8 cellular contexts compared by ENCODE assay signal in genomic region chr19:27794444-27795042, GRCh38.
DNase-seq lines count a peak whose midpoint lies in the region; ATAC-seq, FAIRE-seq and TF ChIP-seq lines count a peak whose summit lies in the region.

No MANE protein-coding gene starts in this region.

- POLR2A ChIA-PET in SK-N-SH (lab: Yijun Ruan, JAX), result interaction anchor here (0.7 kb wide), 1 partner anchor 220 kb away, joined by 3 read pairs; no protein-coding TSS in a partner anchor

- ATAC-seq in HG02885 (IDR thresholded peaks at IDR 0.05; ENCODE audit: poor library complexity, unreplicated experiment), result peak; percentile 0
- ATAC-seq in GM18858 (IDR thresholded peaks at IDR 0.05; ENCODE audit: unreplicated experiment), result no peak

- H3K4me2 ChIP-seq in SK-N-SH, result peak overlapping the region; percentile 93

- H3K4me3 ChIP-seq in SK-N-SH (ENCODE audit: low read depth in 2 of 2, low read length in 1 of 2), result peak overlapping the region; percentile 93 to 94
- peak overlapping the region; percentile 99 for H3K4me3 ChIP-seq in mucosa of stomach (ENCODE audit: low read length)

- H3K9me3 ChIP-seq in SK-N-SH (no peaks in the 10 kb centered on the region), mucosa of stomach (ENCODE audit: control insufficient read depth, low read length) (no peaks in the 10 kb centered on the region)

- FAIRE-seq in GM12891 (lab: Jason Lieb, UNC), result no peak

- WGBS in SK-N-SH (ENCODE audit: low lambda C conversion rate), result 6% methylated on average over 16 of the region's 18 CpGs

- peaks cover 9% of the 10 kb centered on the region for H3K27me3 Mint-ChIP-seq in endothelial cell (ENCODE audit: unreplicated experiment)

- H3K79me2 ChIP-seq in SK-N-SH (ENCODE audit: insufficient read depth), result peaks cover 82% of the 10 kb centered on the region

- no peaks in the 10 kb centered on the region for H3K9me3 Mint-ChIP-seq in endothelial cell (ENCODE audit: unreplicated experiment)

- H3K36me3 ChIP-seq in SK-N-SH (replicated peaks in 1 of 2; ENCODE audit: control insufficient read depth in 1 of 2, insufficient read depth in 2 of 2, low read length in 1 of 2), result peaks cover 14 to 30% of the 10 kb centered on the region in 2 experiments
- no peaks in the 10 kb centered on the region for H3K36me3 ChIP-seq in mucosa of stomach (ENCODE audit: control insufficient read depth, insufficient read depth, low read length)

- peaks cover 30% of the 10 kb centered on the region for H4K20me1 ChIP-seq in SK-N-SH (ENCODE audit: insufficient read depth)

- DNase-seq in GM12891 (ENCODE audit: insufficient read length, low spot score) (peak; percentile 17), SK-N-SH (no peak), endothelial cell (ENCODE audit: low spot score) (peak; percentile 39), cerebellar cortex (ENCODE audit: low spot score) (no peak), NCI-H1694 treated with DMSO at 0.1 percent for 48 hours (lab: John Stamatoyannopoulos, UW) (no peak)

- TF ChIP-seq EP300 in SK-N-SH (IDR thresholded peaks at IDR 0.05; ENCODE audit: borderline replicate concordance in 1 of 2, low read depth in 1 of 2, low read length in 1 of 2), result no peak

- H3K27ac Mint-ChIP-seq in endothelial cell (ENCODE audit: unreplicated experiment), result no peak overlapping the region

- H3K9ac ChIP-seq in SK-N-SH (peak overlapping the region; percentile 86), mucosa of stomach (ENCODE audit: low read length) (peak overlapping the region; percentile 88)

- peak overlapping the region; percentile 78 to 94; a peak in 3 of 4 replicates for H3K27ac ChIP-seq in SK-N-SH (ENCODE audit: low read depth in 2 of 2, low read length in 1 of 2)

- H3F3A ChIP-seq in SK-N-SH (replicated peaks; ENCODE audit: insufficient read depth), result peaks cover 9% of the 10 kb centered on the region

- CTCF ChIA-PET in SK-N-SH (lab: Yijun Ruan, JAX), result no interaction called here

- H3K9me2 ChIP-seq in SK-N-SH, result no peaks in the 10 kb centered on the region

- H3K4me3 Mint-ChIP-seq in endothelial cell (ENCODE audit: unreplicated experiment), result peak overlapping the region; percentile 99

- TF ChIP-seq CTCF in SK-N-SH (IDR thresholded peaks at IDR 0.05) (no peak), endothelial cell (IDR thresholded peaks at IDR 0.05; ENCODE audit: unreplicated experiment) (no peak)

- H3K36me3 Mint-ChIP-seq in endothelial cell (ENCODE audit: low read depth, unreplicated experiment), result peaks cover 7% of the 10 kb centered on the region

- peak overlapping the region; percentile 92 for H2AFZ ChIP-seq in SK-N-SH (ENCODE audit: low read depth)

- H3K27me3 ChIP-seq in SK-N-SH (ENCODE audit: insufficient read depth) (no peaks in the 10 kb centered on the region), mucosa of stomach (ENCODE audit: control insufficient read depth, insufficient read depth, low read length) (no peaks in the 10 kb centered on the region)

- H3K4me1 ChIP-seq in SK-N-SH (ENCODE audit: control insufficient read depth in 1 of 2, insufficient read depth in 2 of 2, low read depth in 1 of 2, low read length in 1 of 2) (peaks cover 4 to 14% of the 10 kb centered on the region in 2 experiments; a peak in 2 of 4 replicates), mucosa of stomach (ENCODE audit: control insufficient read depth, insufficient read depth, low read length) (peaks cover 11% of the 10 kb centered on the region)

- no peak for TF ChIP-seq RAD21 in SK-N-SH (IDR thresholded peaks at IDR 0.05; ENCODE audit: low read length)

- TF ChIP-seq POLR2A in GM12891 (IDR thresholded peaks at IDR 0.05; ENCODE audit: low read depth, low read length), result no peak

- H3K4me1 Mint-ChIP-seq in endothelial cell (ENCODE audit: unreplicated experiment), result peaks cover 11% of the 10 kb centered on the region

TF ChIP-seq in GM12891, 5 proteins besides CTCF, POLR2A, EP300 and RAD21:
- TF ChIP-seq SPI1 (IDR thresholded peaks at IDR 0.05; ENCODE audit: low read depth, low read length) (0 out of 2 replicates have a peak, but pooled peaks have one; percentile 16), POU2F2 (IDR thresholded peaks at IDR 0.05; ENCODE audit: low read depth, low read length) (no peak), POLR2AphosphoS5 (IDR thresholded peaks at IDR 0.05; ENCODE audit: low read depth, low read length) (no peak)

TF ChIP-seq in SK-N-SH, 30 proteins besides CTCF, POLR2A, EP300 and RAD21 (continues in another document):
- TF ChIP-seq GABPA (IDR thresholded peaks at IDR 0.05; ENCODE audit: low read depth) (no peak), GATA2 (CRISPR knock-in tag; IDR thresholded peaks at IDR 0.05) (no peak), CHD2 (IDR thresholded peaks at IDR 0.05; ENCODE audit: low read length, partially characterized antibody) (no peak), USF2 (IDR thresholded peaks at IDR 0.05; ENCODE audit: borderline replicate concordance, low read depth, low read length) (no peak), NRF1 (IDR thresholded peaks at IDR 0.05; ENCODE audit: low read depth, low read length) (peak; percentile 52; the same call in 1 of the 2 replicates), RXRA (IDR thresholded peaks at IDR 0.05; ENCODE audit: borderline replicate concordance, low read depth) (no peak), SIN3A (IDR thresholded peaks at IDR 0.05; ENCODE audit: borderline replicate concordance, low read depth, low read length) (0 out of 2 replicates have a peak, but pooled peaks have one; percentile 35), YY1 (IDR thresholded peaks at IDR 0.05; ENCODE audit: low read depth) (no peak), PBX3 (IDR thresholded peaks at IDR 0.05) (no peak), REST (IDR thresholded peaks at IDR 0.05; ENCODE audit: low read depth, low read length) (peak; percentile 92), MAX (IDR thresholded peaks at IDR 0.05; ENCODE audit: low read depth) (no peak), RFX5 (IDR thresholded peaks at IDR 0.05; ENCODE audit: low read length) (no peak), SMC3 (IDR thresholded peaks at IDR 0.05; ENCODE audit: low read depth, low read length) (no peak), FOSL2 (IDR thresholded peaks at IDR 0.05; ENCODE audit: borderline replicate concordance, low read depth) (no peak), EZH2phosphoT487 (IDR thresholded peaks at IDR 0.05; ENCODE audit: borderline replicate concordance, low read depth) (no peak), ELF1 (IDR thresholded peaks at IDR 0.05) (no peak), FOXJ3 (CRISPR knock-in tag; IDR thresholded peaks at IDR 0.05) (no peak), MEF2A (IDR thresholded peaks at IDR 0.05; ENCODE audit: borderline replicate concordance, low read depth) (no peak), TCF12 (IDR thresholded peaks at IDR 0.05) (no peak), MXI1 (IDR thresholded peaks at IDR 0.05; ENCODE audit: low read depth, low read length) (no peak; the same call in 1 of the 2 replicates)

Comparison
In these comparisons a context has a peak if more than half of its experiments do, and no peak if none do; other contexts are left out.
1. DNase-seq: peak in GM12891 (single experiment) and endothelial cell (single experiment); none in SK-N-SH (single experiment), cerebellar cortex (single experiment) and NCI-H1694 treated with DMSO at 0.1 percent for 48 hours (single experiment).